ENCODE assay signal across 1 cellular context in genomic region chr7:140924019-140924820, GRCh38.
A peak's percentile ranks its signal among the peaks of the same experiment; 100 is the strongest.
TF ChIP-seq lines count a peak whose summit lies in the region.

No MANE protein-coding gene starts in this region.

TF ChIP-seq in IMR-90, 13 proteins besides CTCF, POLR2A, EP300 and RAD21 (continued from another document):
- TF ChIP-seq USF2 (IDR thresholded peaks at IDR 0.05; ENCODE audit: low read depth, low read length) (no peak), MXI1 (IDR thresholded peaks at IDR 0.05; ENCODE audit: borderline replicate concordance, low read depth, low read length) (0 out of 2 replicates have a peak, but pooled peaks have one; percentile 14), MAFK (IDR thresholded peaks at IDR 0.05; ENCODE audit: low read depth, low read length) (no peak)
